ENCODE assay signal across 24 cellular contexts in the genomic region with DNA sequence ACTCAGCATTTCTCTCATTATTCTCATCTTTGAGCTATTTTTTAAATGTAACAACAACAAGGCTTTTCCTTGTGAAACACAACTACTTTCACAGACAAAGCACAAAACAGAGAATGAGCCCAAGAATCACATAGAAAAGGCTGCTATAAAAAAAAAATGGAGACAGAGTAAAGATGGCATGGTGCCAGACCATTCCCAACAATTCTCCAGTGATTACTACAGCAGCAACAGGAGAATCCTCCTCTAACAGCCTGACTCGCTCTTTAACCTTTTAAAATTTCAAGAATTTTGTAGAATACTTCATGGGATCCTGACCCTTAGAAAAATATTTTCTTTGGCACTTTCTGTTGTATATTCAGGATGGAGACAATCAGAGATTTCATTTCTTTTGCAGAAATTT. TPM values are rescaled to one million over a fixed set of nuclear protein-coding genes. Genes with fewer than 3 reads are reported as not detected.
DNase-seq lines count a peak whose midpoint lies in the region; ATAC-seq and TF ChIP-seq lines count a peak whose summit lies in the region.
"Had no signal": no experiment of that assay in that cellular context is flagged by ENCODE, and none has a peak within 500 bp of the region (broad histone marks: within the 10 kb centered on the region; RNA-seq: fewer than 3 reads in every experiment).

No MANE protein-coding gene starts in this region.

- H3K4me1 Mint-ChIP-seq in chondrocyte (ENCODE audit: low read depth) (peaks cover 57% of the 10 kb centered on the region), osteocyte (ENCODE audit: unreplicated experiment) (peaks cover 48% of the 10 kb centered on the region)
- H3K4me1 Mint-ChIP-seq in activated T-helper 17 cell treated with anti-CD3 and anti-CD28 coated beads, Interleukin-2, amount 50 U/mL, for 72 hours = peaks cover 9% of the 10 kb centered on the region

- no peaks in the 10 kb centered on the region for H3K9me3 Mint-ChIP-seq in chondrocyte (ENCODE audit: low read depth)
- no peaks in the 10 kb centered on the region for H3K9me3 Mint-ChIP-seq in osteocyte (ENCODE audit: unreplicated experiment)
- no peaks in the 10 kb centered on the region for H3K9me3 Mint-ChIP-seq in activated T-helper 17 cell treated with anti-CD3 and anti-CD28 coated beads, Interleukin-2, amount 50 U/mL, for 72 hours
- H3K9me3 Mint-ChIP-seq: activated CD4-positive, alpha-beta T cell treated with anti-CD3 and anti-CD28 coated beads, Interleukin-2, amount 10 ng/mL, durations not matched to agents 24 days and 14 days; nephron progenitor cell; stimulated activated naive B cell treated with anti-CD40 and anti-IgM and Interleukin-4, amounts not matched to agents 10 μg/mL and 1 μg/mL and 100 μg/mL, for 72 hours had no signal

- H3K27ac Mint-ChIP-seq in chondrocyte (ENCODE audit: unreplicated experiment) (peak overlapping the region; percentile 90), osteocyte (ENCODE audit: unreplicated experiment) (peak overlapping the region; percentile 93)
- no peak overlapping the region for H3K27ac Mint-ChIP-seq in activated T-helper 17 cell treated with anti-CD3 and anti-CD28 coated beads, Interleukin-2, amount 50 U/mL, for 72 hours
- H3K27ac Mint-ChIP-seq: activated CD4-positive, alpha-beta T cell treated with anti-CD3 and anti-CD28 coated beads, Interleukin-2, amount 10 ng/mL, durations not matched to agents 24 days and 14 days; activated naive CD8-positive, alpha-beta T cell treated with anti-CD3 and anti-CD28 coated beads, Interleukin-2, amount 10 ng/mL, durations not matched to agents 7 days and 5 days; activated T-helper 2 cell treated with anti-CD3 and anti-CD28 coated beads, Interferon-gamma antibody, Interleukin-2, Interleukin-4, amounts not matched to agents 10 μg/mL and 5 μg/mL and 100 μg/mL, durations not matched to agents 14 hours and 24 hours and 36 hours; dendritic cell treated with granulocyte-macrophage colony-stimulating factor and Interleukin-4, amounts not matched to agents 40 ng/mL and 50 ng/mL, for 4 days; nephron progenitor cell; stimulated activated naive B cell treated with anti-CD40 and anti-IgM and Interleukin-4, amounts not matched to agents 10 μg/mL and 1 μg/mL and 100 μg/mL, for 72 hours had no signal

- ATAC-seq in HG03175 (IDR thresholded peaks at IDR 0.05; ENCODE audit: unreplicated experiment) = no peak
- no peak for ATAC-seq in GM21360 (IDR thresholded peaks at IDR 0.05; ENCODE audit: unreplicated experiment)
- ATAC-seq in activated T-helper 17 cell treated with anti-CD3 and anti-CD28 coated beads, Interleukin-2, amount 50 U/mL, for 72 hours (replicated peaks) = no peak
- ATAC-seq: HCT116; HepG2; left cardiac atrium; stimulated activated naive B cell treated with anti-CD40 and anti-IgM and Interleukin-4, amounts not matched to agents 10 μg/mL and 1 μg/mL and 100 μg/mL, for 72 hours had no signal

- H3K27me3 Mint-ChIP-seq in chondrocyte (ENCODE audit: low read depth) (no peaks in the 10 kb centered on the region), osteocyte (ENCODE audit: unreplicated experiment) (peaks cover 10% of the 10 kb centered on the region)
- peaks cover 3% of the 10 kb centered on the region for H3K27me3 Mint-ChIP-seq in activated T-helper 17 cell treated with anti-CD3 and anti-CD28 coated beads, Interleukin-2, amount 50 U/mL, for 72 hours

- H3K36me3 Mint-ChIP-seq in chondrocyte (ENCODE audit: low read depth) (no peaks in the 10 kb centered on the region), osteocyte (ENCODE audit: unreplicated experiment) (peaks cover 1% of the 10 kb centered on the region)
- peaks cover 10% of the 10 kb centered on the region for H3K36me3 Mint-ChIP-seq in activated T-helper 17 cell treated with anti-CD3 and anti-CD28 coated beads, Interleukin-2, amount 50 U/mL, for 72 hours (ENCODE audit: low read depth)
- H3K36me3 Mint-ChIP-seq: activated naive CD8-positive, alpha-beta T cell treated with anti-CD3 and anti-CD28 coated beads, Interleukin-2, amount 10 ng/mL, durations not matched to agents 7 days and 5 days had no signal

- peak overlapping the region; percentile 19 for H3K4me3 Mint-ChIP-seq in chondrocyte (ENCODE audit: unreplicated experiment)
- peak overlapping the region; percentile 21 for H3K4me3 Mint-ChIP-seq in osteocyte (ENCODE audit: unreplicated experiment)
- no peak overlapping the region for H3K4me3 Mint-ChIP-seq in activated T-helper 17 cell treated with anti-CD3 and anti-CD28 coated beads, Interleukin-2, amount 50 U/mL, for 72 hours
- H3K4me3 Mint-ChIP-seq: activated CD4-positive, alpha-beta T cell treated with anti-CD3 and anti-CD28 coated beads, Interleukin-2, amount 10 ng/mL, durations not matched to agents 24 days and 14 days; activated naive CD8-positive, alpha-beta T cell treated with anti-CD3 and anti-CD28 coated beads, Interleukin-2, amount 10 ng/mL, durations not matched to agents 7 days and 5 days; dendritic cell treated with granulocyte-macrophage colony-stimulating factor and Interleukin-4, amounts not matched to agents 40 ng/mL and 50 ng/mL, for 4 days; nephron progenitor cell; stimulated activated naive B cell treated with anti-CD40 and anti-IgM and Interleukin-4, amounts not matched to agents 10 μg/mL and 1 μg/mL and 100 μg/mL, for 72 hours had no signal

- DNase-seq in COLO829 (ENCODE audit: low spot score) (peak; percentile 2), HS-27A (ENCODE audit: low read depth) (peak; percentile 27), chondrocyte (ENCODE audit: low spot score) (no peak), osteocyte (ENCODE audit: extremely low spot score, unreplicated experiment) (no peak)
- DNase-seq: activated CD4-positive, alpha-beta T cell treated with anti-CD3 and anti-CD28 coated beads, Interleukin-2, amount 10 ng/mL, durations not matched to agents 24 days and 14 days; activated naive CD8-positive, alpha-beta T cell treated with anti-CD3 and anti-CD28 coated beads, Interleukin-2, amount 10 ng/mL, durations not matched to agents 7 days and 5 days; CD8-positive, alpha-beta memory T cell; DND-41; foreskin melanocyte; left cardiac atrium; NCI-H1417 treated with DMSO at 0.1 percent for 48 hours; NCI-H748 treated with DMSO at 0.1 percent for 48 hours; nephron progenitor cell; posterior cingulate gyrus; SHP77; stimulated activated CD4-positive, alpha-beta T cell treated with anti-CD3 and anti-CD28 coated beads, Interleukin-2, amount 100 ng/mL, for 24 hours; stimulated activated naive B cell treated with anti-CD40 and anti-IgM and Interleukin-4, amounts not matched to agents 10 μg/mL and 1 μg/mL and 100 μg/mL, for 72 hours had no signal

- no peak for TF ChIP-seq CTCF in chondrocyte (IDR thresholded peaks at IDR 0.05)
- no peak for TF ChIP-seq CTCF in osteocyte (IDR thresholded peaks at IDR 0.05)

RNA-seq across cellular contexts. Expression of a gene that starts 3.8 kb away (rescaled TPM):
- 36.0 to 42.3 TPM (median 38.4 TPM) in 3 replicates for total RNA-seq in chondrocyte
- 36.5 and 39.3 TPM in 2 replicates for total RNA-seq in osteocyte
- total RNA-seq in activated T-helper 17 cell treated with anti-CD3 and anti-CD28 coated beads, Interleukin-2, amount 50 U/mL, for 72 hours = 10 to 100 TPM; 39.3 to 50.4 TPM

Comparison
In these comparisons a context has a peak if more than half of its experiments do, and no peak if none do; other contexts are left out.
1. DNase-seq: peak in COLO829 (single experiment) and HS-27A (single experiment); none in chondrocyte (single experiment) and osteocyte (single experiment).